Comparison of ENCODE assay signal across 19 cellular contexts in genomic region chr3:111592143-111592542, GRCh38. TPM values are rescaled to one million over a fixed set of nuclear protein-coding genes. Genes with fewer than 3 reads are reported as not detected.
A peak's percentile ranks its signal among the peaks of the same experiment; 100 is the strongest.
DNase-seq lines count a peak whose midpoint lies in the region; ATAC-seq, FAIRE-seq and TF ChIP-seq lines count a peak whose summit lies in the region.
"Had no signal": no experiment of that assay in that cellular context is flagged by ENCODE, and none has a peak within 500 bp of the region (broad histone marks: within the 10 kb centered on the region; RNA-seq: fewer than 3 reads in every experiment).

No MANE protein-coding gene starts in this region.

- dilution Hi-C loops in keratinocyte (cut with MboI; ENCODE audit: extremely low pct_ligation_motif_present, low sequenced_read_pairs): loop anchor here (25.0 kb wide), 1 partner anchor 95 kb away; no protein-coding TSS in a partner anchor

- H3K9me1 ChIP-seq in keratinocyte (ENCODE audit: control insufficient read depth, extremely low read depth, insufficient read depth, low read length): no peaks in the 10 kb centered on the region

- CTCF ChIA-PET in AG04450 (lab: Charles Lee): interaction anchor here (1.2 to 3.9 kb wide), 3 partner anchors 14 to 99 kb away, joined by 4 to 20 read pairs (median 11); no protein-coding TSS in a partner anchor
- CTCF ChIA-PET in CD4-positive, alpha-beta memory T cell (lab: Charles Lee; ENCODE audit: partially characterized antibody): no interaction called here
- CTCF ChIA-PET in activated CD8-positive, alpha-beta T cell treated with anti-CD3 and anti-CD28 coated beads, Interleukin-2, amount 10 ng/mL, durations not matched to agents 7 days and 5 days (lab: Charles Lee): interaction anchor here (1.1 to 3.2 kb wide), 4 partner anchors 9 to 24 kb away, joined by 3 to 15 read pairs (median 8); no protein-coding TSS in a partner anchor

- peak; percentile 39 for FAIRE-seq in keratinocyte (lab: Jason Lieb, UNC)

- no peaks in the 10 kb centered on the region for H4K20me1 ChIP-seq in keratinocyte (ENCODE audit: control insufficient read depth, extremely low read depth, insufficient read depth, low read length)

- peaks cover 42% of the 10 kb centered on the region for H3K79me2 ChIP-seq in keratinocyte (ENCODE audit: control insufficient read depth, insufficient read depth, low read length)

- H2AFZ ChIP-seq in keratinocyte (ENCODE audit: control insufficient read depth, low read length): no peak overlapping the region
- H2AFZ ChIP-seq: GM23338 had no signal

- peaks cover 33% of the 10 kb centered on the region for H3K4me1 ChIP-seq in CD4-positive, alpha-beta memory T cell (ENCODE audit: insufficient read depth, low read length)
- H3K4me1 ChIP-seq in keratinocyte (ENCODE audit: control insufficient read depth, extremely low read depth, insufficient read depth, low read length): peaks cover 36% of the 10 kb centered on the region
- H3K4me1 ChIP-seq: neural progenitor cell had no signal

- peak overlapping the region; percentile 92 for H3K9ac ChIP-seq in keratinocyte (ENCODE audit: control insufficient read depth, extremely low read depth, insufficient read depth, low read length)
- H3K9ac ChIP-seq: neural progenitor cell had no signal

- peaks cover 18% of the 10 kb centered on the region for H3K36me3 ChIP-seq in CD4-positive, alpha-beta memory T cell (ENCODE audit: insufficient read depth, low read length)
- H3K36me3 ChIP-seq in keratinocyte (ENCODE audit: control insufficient read depth in 2 of 2, extremely low read depth in 1 of 2, insufficient read depth in 2 of 2, low read length in 2 of 2): peaks cover 3 to 19% of the 10 kb centered on the region in 2 experiments
- H3K36me3 ChIP-seq: neural progenitor cell had no signal

- H3K4me1 Mint-ChIP-seq in CD4-positive, alpha-beta memory T cell: peaks cover 29 to 62% (median 54%) of the 10 kb centered on the region in 4 donors
- H3K4me1 Mint-ChIP-seq in activated CD8-positive, alpha-beta T cell treated with anti-CD3 and anti-CD28 coated beads, Interleukin-2, amount 10 ng/mL, durations not matched to agents 7 days and 5 days (ENCODE audit: low read depth): peaks cover 82% of the 10 kb centered on the region
- H3K4me1 Mint-ChIP-seq: GM23338, neural progenitor cell had no signal

- POLR2A ChIA-PET in AG04450 (lab: Yijun Ruan, JAX): no interaction called here
- POLR2A ChIA-PET in CD4-positive, alpha-beta memory T cell (lab: Charles Lee; ENCODE audit: partially characterized antibody): no interaction called here
- POLR2A ChIA-PET in activated CD8-positive, alpha-beta T cell treated with anti-CD3 and anti-CD28 coated beads, Interleukin-2, amount 10 ng/mL, durations not matched to agents 7 days and 5 days (lab: Charles Lee): interaction anchor here (0.6 to 3.3 kb wide), 4 partner anchors 13 to 45 kb away, joined by 3 to 11 read pairs (median 4); no protein-coding TSS in a partner anchor

- no peaks in the 10 kb centered on the region for H3K27me3 Mint-ChIP-seq in CD4-positive, alpha-beta memory T cell
- H3K27me3 Mint-ChIP-seq in activated CD8-positive, alpha-beta T cell treated with anti-CD3 and anti-CD28 coated beads, Interleukin-2, amount 10 ng/mL, durations not matched to agents 7 days and 5 days (ENCODE audit: low read depth): no peaks in the 10 kb centered on the region

- H3K9me3 Mint-ChIP-seq in CD4-positive, alpha-beta memory T cell: no peaks in the 10 kb centered on the region
- no peaks in the 10 kb centered on the region for H3K9me3 Mint-ChIP-seq in activated CD8-positive, alpha-beta T cell treated with anti-CD3 and anti-CD28 coated beads, Interleukin-2, amount 10 ng/mL, durations not matched to agents 7 days and 5 days (ENCODE audit: insufficient read depth)
- H3K9me3 Mint-ChIP-seq: neural progenitor cell had no signal

- H3K27me3 ChIP-seq in AG04450 (ENCODE audit: control insufficient read depth, insufficient read depth, low read length): no peaks in the 10 kb centered on the region
- no peaks in the 10 kb centered on the region for H3K27me3 ChIP-seq in CD4-positive, alpha-beta memory T cell (ENCODE audit: insufficient read depth, low read length)
- no peaks in the 10 kb centered on the region for H3K27me3 ChIP-seq in keratinocyte (ENCODE audit: control insufficient read depth, extremely low read depth, insufficient read depth, low read length)
- H3K27me3 ChIP-seq: neural progenitor cell had no signal

- H3K4me3 Mint-ChIP-seq in CD4-positive, alpha-beta memory T cell: peak overlapping the region in 1 of 8 donors; percentile 40
- H3K4me3 Mint-ChIP-seq in activated CD8-positive, alpha-beta T cell treated with anti-CD3 and anti-CD28 coated beads, Interleukin-2, amount 10 ng/mL, durations not matched to agents 7 days and 5 days: no peak overlapping the region
- H3K4me3 Mint-ChIP-seq: GM23338, neural progenitor cell had no signal

- no peak for ATAC-seq in activated CD8-positive, alpha-beta T cell treated with anti-CD3 and anti-CD28 coated beads, Interleukin-2, amount 10 ng/mL, durations not matched to agents 7 days and 5 days
- ATAC-seq in GM19463 (IDR thresholded peaks at IDR 0.05; ENCODE audit: unreplicated experiment): no peak
- ATAC-seq: GM23338 had no signal

- H3K9me3 ChIP-seq in AG04450 (ENCODE audit: control insufficient read depth, insufficient read depth, low read length): peaks cover 9% of the 10 kb centered on the region
- H3K9me3 ChIP-seq in CD4-positive, alpha-beta memory T cell (ENCODE audit: control insufficient read depth in 1 of 2, low read length in 2 of 2): no peaks in the 10 kb centered on the region
- H3K9me3 ChIP-seq in keratinocyte (ENCODE audit: control insufficient read depth, low read depth, low read length): peaks cover 1% of the 10 kb centered on the region

- H3K4me3 ChIP-seq in AG04450 (ENCODE audit: low read depth, low read length) (no peak overlapping the region), keratinocyte (ENCODE audit: control insufficient read depth in 2 of 3, extremely low read depth in 1 of 3, insufficient read depth in 2 of 3, low read depth in 1 of 3, low read length in 3 of 3) (peak overlapping the region; percentile 59 to 96 (median 89))
- H3K4me3 ChIP-seq in CD4-positive, alpha-beta memory T cell (ENCODE audit: low read length in 2 of 2): no peak overlapping the region
- H3K4me3 ChIP-seq: coronary artery, GM23338, neural progenitor cell had no signal

- intact Hi-C loops in CD4-positive, alpha-beta memory T cell (cut with micrococcal nuclease): no loop called here

- H3K27ac ChIP-seq in AG04450 (ENCODE audit: low read depth, low read length) (peak overlapping the region; percentile 54), keratinocyte (ENCODE audit: control insufficient read depth, insufficient read depth, low read length) (peak overlapping the region; percentile 94)
- H3K27ac ChIP-seq in CD4-positive, alpha-beta memory T cell (ENCODE audit: low read depth, low read length): no peak overlapping the region
- H3K27ac ChIP-seq: C4-2B, coronary artery, neural progenitor cell had no signal

- H3K4me2 ChIP-seq in keratinocyte (ENCODE audit: control insufficient read depth, extremely low read depth, insufficient read depth, low read depth, low read length): peak overlapping the region; percentile 83
- H3K4me2 ChIP-seq: GM23338, neural progenitor cell had no signal

- peak overlapping the region in 6 of 7 donors; percentile 0 to 74 (median 54) for H3K27ac Mint-ChIP-seq in CD4-positive, alpha-beta memory T cell
- H3K27ac Mint-ChIP-seq in activated CD8-positive, alpha-beta T cell treated with anti-CD3 and anti-CD28 coated beads, Interleukin-2, amount 10 ng/mL, durations not matched to agents 7 days and 5 days: peak overlapping the region; percentile 44
- H3K27ac Mint-ChIP-seq: GM23338, neural progenitor cell had no signal

- H3K36me3 Mint-ChIP-seq in CD4-positive, alpha-beta memory T cell: peaks cover 64 to 72% of the 10 kb centered on the region in 2 donors
- peaks cover 89% of the 10 kb centered on the region for H3K36me3 Mint-ChIP-seq in activated CD8-positive, alpha-beta T cell treated with anti-CD3 and anti-CD28 coated beads, Interleukin-2, amount 10 ng/mL, durations not matched to agents 7 days and 5 days (ENCODE audit: low read depth)
- H3K36me3 Mint-ChIP-seq: neural progenitor cell had no signal

- no peak for DNase-seq in AG04450 (ENCODE audit: low read depth, low spot score)
- DNase-seq in CD4-positive, alpha-beta memory T cell: no peak
- DNase-seq in activated CD8-positive, alpha-beta T cell treated with anti-CD3 and anti-CD28 coated beads, Interleukin-2, amount 10 ng/mL, durations not matched to agents 7 days and 5 days: no peak
- no peak for DNase-seq in keratinocyte (ENCODE audit: low read depth, low spot score)
- DNase-seq in NCI-H2196 treated with DMSO at 0.1 percent for 48 hours (lab: John Stamatoyannopoulos, UW; ENCODE audit: unreplicated experiment): no peak
- no peak for DNase-seq in OCI-M2 (lab: John Stamatoyannopoulos, UW; ENCODE audit: unreplicated experiment)
- DNase-seq: DND-41, mesendoderm, NCI-H146, NCI-H446, retina, SHP77 treated with DMSO at 0.1 percent for 48 hours had no signal

- TF ChIP-seq CTCF in AG04450 (IDR thresholded peaks at IDR 0.05; ENCODE audit: low read depth, low read length): no peak
- TF ChIP-seq CTCF in keratinocyte (optimal IDR thresholded peaks at IDR 0.05 in 1 of 3, IDR thresholded peaks at IDR 0.05 in 1 of 3, conservative IDR thresholded peaks at IDR 0.05 in 1 of 3; ENCODE audit: extremely low read depth in 1 of 3, insufficient read depth in 2 of 3, low read length in 3 of 3): no peak

RNA-seq across cellular contexts. Expression of gene ZBED2, which starts 3.0 kb away (rescaled TPM):
- polyA plus RNA-seq in AG04450 (2011; rRNA removed) (0.11 and 0.14 TPM in 2 replicates), keratinocyte (81.8 to 124 TPM (median 120 TPM) in 3 replicates)
- polyA minus RNA-seq in AG04450 (2011; rRNA and poly(A)+ RNA removed): 0.13 and 0.14 TPM in 2 replicates
- under 1 TPM in 1 of 2 experiments, not detected in 1; 0.19 TPM for total RNA-seq in CD4-positive, alpha-beta memory T cell
- polyA plus RNA-seq in CD4-positive, alpha-beta memory T cell: 1 to 10 TPM in 1 of 2 donors, not detected in 1; 1.4 TPM
- total RNA-seq in activated CD8-positive, alpha-beta T cell treated with anti-CD3 and anti-CD28 coated beads, Interleukin-2, amount 10 ng/mL, durations not matched to agents 7 days and 5 days: under 1 TPM; 0.68 to 0.74 TPM
- polyA plus RNA-seq in keratinocyte (2011; ENCODE audit: low read depth): 15.2 TPM
- 92.8 and 126 TPM in 2 replicates for polyA plus RNA-seq in keratinocyte (2011; cell fraction: cytosol; rRNA removed)
- polyA plus RNA-seq in keratinocyte (2011; cell fraction: nucleus; rRNA removed): 110 and 127 TPM in 2 replicates
- polyA plus RNA-seq in keratinocyte (2012; ENCODE audit: low replicate concordance): 34.1 and 119 TPM in 2 replicates
- polyA minus RNA-seq in keratinocyte: 42.4 to 73.9 TPM (median 48.8 TPM) in 3 replicates
- polyA minus RNA-seq in keratinocyte (2011; cell fraction: cytosol; rRNA and poly(A)+ RNA removed): 60.4 TPM
- polyA minus RNA-seq in keratinocyte (2011; cell fraction: nucleus; rRNA and poly(A)+ RNA removed): 33.4 and 52.2 TPM in 2 replicates
- total RNA-seq: GM23338, HT-29 had no signal
- polyA plus RNA-seq: GM23338 had no signal

RNA-seq across cellular contexts. Expression of gene CD96, which starts 50.1 kb away (rescaled TPM):
- polyA plus RNA-seq in AG04450 (2011; rRNA removed) (0.12 and 0.41 TPM in 2 replicates), keratinocyte (0.08 to 0.14 TPM (median 0.13 TPM) in 3 replicates)
- not detected in 2 replicates for polyA minus RNA-seq in AG04450 (2011; rRNA and poly(A)+ RNA removed)
- 100 to 1,000 TPM; 215 to 228 TPM for total RNA-seq in CD4-positive, alpha-beta memory T cell
- 100 to 1,000 TPM; 199 to 307 TPM for polyA plus RNA-seq in CD4-positive, alpha-beta memory T cell
- 100 to 1,000 TPM; 293 to 303 TPM for total RNA-seq in activated CD8-positive, alpha-beta T cell treated with anti-CD3 and anti-CD28 coated beads, Interleukin-2, amount 10 ng/mL, durations not matched to agents 7 days and 5 days
- not detected for polyA plus RNA-seq in keratinocyte (2011; ENCODE audit: low read depth)
- 0.06 and 0.21 TPM in 2 replicates for polyA plus RNA-seq in keratinocyte (2011; cell fraction: cytosol; rRNA removed)
- polyA plus RNA-seq in keratinocyte (2011; cell fraction: nucleus; rRNA removed): 0.03 and 0.14 TPM in 2 replicates
- 0.07 and 0.18 TPM in 2 replicates for polyA plus RNA-seq in keratinocyte (2012; ENCODE audit: low replicate concordance)
- 0.10 TPM in 1 of 3 replicates, not detected in the others for polyA minus RNA-seq in keratinocyte
- not detected for polyA minus RNA-seq in keratinocyte (2011; cell fraction: cytosol; rRNA and poly(A)+ RNA removed)
- not detected in 2 replicates for polyA minus RNA-seq in keratinocyte (2011; cell fraction: nucleus; rRNA and poly(A)+ RNA removed)
- total RNA-seq: epithelial cell of proximal tubule, GM23338, HT-29 had no signal

Comparison
In these comparisons a context has a peak if more than half of its experiments do, and no peak if none do; other contexts are left out.
1. H3K4me3 ChIP-seq: peak in keratinocyte (3 of 3); none in AG04450 (single experiment) and CD4-positive, alpha-beta memory T cell (0 of 2).
2. RNA of gene ZBED2, which starts 3.0 kb away (polyA plus RNA-seq): 15.2 to 127 TPM in keratinocyte; 1.4 TPM in CD4-positive, alpha-beta memory T cell and 0.11 to 0.14 TPM in AG04450; every median in the first group is over 4 times any median in the second.
3. RNA of gene CD96, which starts 50.1 kb away (polyA plus RNA-seq): 199 to 307 TPM in CD4-positive, alpha-beta memory T cell; 0.03 to 0.21 TPM in keratinocyte and 0.12 to 0.41 TPM in AG04450; every median in the first group is over 100 times any median in the second.